20 cellular contexts compared by ENCODE assay signal in genomic region chr1:100141192-100141591, GRCh38. TPM values are rescaled to one million over a fixed set of nuclear protein-coding genes. Genes with fewer than 3 reads are reported as not detected.
DNase-seq lines count a peak whose midpoint lies in the region; ATAC-seq and TF ChIP-seq lines count a peak whose summit lies in the region.
"Had no signal": no experiment of that assay in that cellular context is flagged by ENCODE, and none has a peak within 500 bp of the region (broad histone marks: within the 10 kb centered on the region; RNA-seq: fewer than 3 reads in every experiment).

No MANE protein-coding gene starts in this region.

- peaks cover 3% of the 10 kb centered on the region for H3K4me1 Mint-ChIP-seq in activated CD4-positive, alpha-beta T cell treated with anti-CD3 and anti-CD28 coated beads for 36 hours
- H3K4me1 Mint-ChIP-seq in CD4-positive, alpha-beta T cell (ENCODE audit: low read depth) = peaks cover 18% of the 10 kb centered on the region
- H3K4me1 Mint-ChIP-seq in memory B cell = peaks cover 8% of the 10 kb centered on the region
- H3K4me1 Mint-ChIP-seq in stimulated activated memory B cell treated with anti-CD40 and anti-IgM and Interleukin-4, amounts not matched to agents 10 μg/mL and 1 μg/mL and 100 μg/mL, for 72 hours = no peaks in the 10 kb centered on the region
- H3K4me1 Mint-ChIP-seq: B cell had no signal

- no peaks in the 10 kb centered on the region for H3K27me3 Mint-ChIP-seq in activated CD4-positive, alpha-beta T cell treated with anti-CD3 and anti-CD28 coated beads for 36 hours
- H3K27me3 Mint-ChIP-seq in CD4-positive, alpha-beta T cell = no peaks in the 10 kb centered on the region
- no peaks in the 10 kb centered on the region for H3K27me3 Mint-ChIP-seq in memory B cell
- H3K27me3 Mint-ChIP-seq in stimulated activated memory B cell treated with anti-CD40 and anti-IgM and Interleukin-4, amounts not matched to agents 10 μg/mL and 1 μg/mL and 100 μg/mL, for 72 hours = no peaks in the 10 kb centered on the region
- H3K27me3 Mint-ChIP-seq: B cell; CD4-positive, alpha-beta memory T cell; CD8-positive, alpha-beta memory T cell had no signal

- H3K27me3 ChIP-seq in CD4-positive, alpha-beta T cell (ENCODE audit: control insufficient read depth, insufficient read depth, low read length) = no peaks in the 10 kb centered on the region
- H3K27me3 ChIP-seq: BLaER1 treated with 17β-estradiol and CSF1 and Interleukin-3, amounts not matched to agents 10 nM and 100 nM had no signal

- no peak for DNase-seq in activated CD4-positive, alpha-beta T cell treated with anti-CD3 and anti-CD28 coated beads for 36 hours
- DNase-seq in activated CD4-positive, alpha-beta T cell treated with anti-CD3 and anti-CD28 coated beads for 1 hour = no peak
- DNase-seq in CD4-positive, alpha-beta T cell = no peak
- no peak for DNase-seq in memory B cell (ENCODE audit: low spot score in 2 of 2)
- no peak for DNase-seq in COLO829 (ENCODE audit: low spot score)
- no peak for DNase-seq in nucleus accumbens (lab: John Stamatoyannopoulos, UW)
- DNase-seq: AML-193; Caco-2; Calu3; CD4-positive, alpha-beta memory T cell; CD8-positive, alpha-beta memory T cell; DMS79 treated with DMSO at 0.1 percent for 48 hours; GF-D8 had no signal

- CTCF ChIA-PET in activated CD4-positive, alpha-beta T cell treated with anti-CD3 and anti-CD28 coated beads for 36 hours (lab: Charles Lee) = no interaction called here
- CTCF ChIA-PET in CD4-positive, alpha-beta T cell (lab: Charles Lee) = no interaction called here

- no peak overlapping the region for H3K27ac ChIP-seq in CD4-positive, alpha-beta T cell (ENCODE audit: low read depth, low read length)
- H3K27ac ChIP-seq: 22Rv1; A549; BLaER1 treated with 17β-estradiol and CSF1 and Interleukin-3, amounts not matched to agents 10 nM and 100 nM; C4-2B had no signal

- POLR2A ChIA-PET in activated CD4-positive, alpha-beta T cell treated with anti-CD3 and anti-CD28 coated beads for 36 hours (lab: Charles Lee) = no interaction called here
- POLR2A ChIA-PET in CD4-positive, alpha-beta T cell (lab: Charles Lee) = no interaction called here

- peak overlapping the region; percentile 32 for H3K27ac Mint-ChIP-seq in activated CD4-positive, alpha-beta T cell treated with anti-CD3 and anti-CD28 coated beads for 36 hours
- H3K27ac Mint-ChIP-seq in CD4-positive, alpha-beta T cell = peak overlapping the region; percentile 39
- H3K27ac Mint-ChIP-seq in memory B cell = peak overlapping the region; percentile 60
- H3K27ac Mint-ChIP-seq in stimulated activated memory B cell treated with anti-CD40 and anti-IgM and Interleukin-4, amounts not matched to agents 10 μg/mL and 1 μg/mL and 100 μg/mL, for 72 hours = peak overlapping the region; percentile 15
- H3K27ac Mint-ChIP-seq: B cell had no signal

- no peaks in the 10 kb centered on the region for H3K9me3 Mint-ChIP-seq in activated CD4-positive, alpha-beta T cell treated with anti-CD3 and anti-CD28 coated beads for 36 hours (ENCODE audit: low read depth)
- H3K9me3 Mint-ChIP-seq in CD4-positive, alpha-beta T cell = no peaks in the 10 kb centered on the region
- H3K9me3 Mint-ChIP-seq in memory B cell = no peaks in the 10 kb centered on the region
- H3K9me3 Mint-ChIP-seq in stimulated activated memory B cell treated with anti-CD40 and anti-IgM and Interleukin-4, amounts not matched to agents 10 μg/mL and 1 μg/mL and 100 μg/mL, for 72 hours = no peaks in the 10 kb centered on the region
- H3K9me3 Mint-ChIP-seq: CD8-positive, alpha-beta memory T cell had no signal

- no peaks in the 10 kb centered on the region for H3K9me3 ChIP-seq in CD4-positive, alpha-beta T cell (ENCODE audit: control insufficient read depth, low read length)
- H3K9me3 ChIP-seq: A549; BLaER1 treated with 17β-estradiol and CSF1 and Interleukin-3, amounts not matched to agents 10 nM and 100 nM; Caco-2 had no signal

- intact Hi-C loops in activated CD4-positive, alpha-beta T cell treated with anti-CD3 and anti-CD28 coated beads for 36 hours (cut with DNase I, micrococcal nuclease) = no loop called here
- intact Hi-C loops in CD4-positive, alpha-beta T cell (cut with DNase I, micrococcal nuclease) = no loop called here

- no peak for TF ChIP-seq CTCF in CD4-positive, alpha-beta T cell (IDR thresholded peaks at IDR 0.05)

- no peak overlapping the region for H3K4me3 Mint-ChIP-seq in activated CD4-positive, alpha-beta T cell treated with anti-CD3 and anti-CD28 coated beads for 36 hours
- no peak overlapping the region for H3K4me3 Mint-ChIP-seq in CD4-positive, alpha-beta T cell
- H3K4me3 Mint-ChIP-seq in memory B cell = no peak overlapping the region
- no peak overlapping the region for H3K4me3 Mint-ChIP-seq in stimulated activated memory B cell treated with anti-CD40 and anti-IgM and Interleukin-4, amounts not matched to agents 10 μg/mL and 1 μg/mL and 100 μg/mL, for 72 hours
- H3K4me3 Mint-ChIP-seq: B cell; CD4-positive, alpha-beta memory T cell; CD8-positive, alpha-beta memory T cell had no signal

- no peak for ATAC-seq in activated CD4-positive, alpha-beta T cell treated with anti-CD3 and anti-CD28 coated beads for 36 hours
- ATAC-seq in CD4-positive, alpha-beta T cell (ENCODE audit: poor library complexity) = no peak
- no peak for ATAC-seq in memory B cell (ENCODE audit: low read depth)
- ATAC-seq in stimulated activated memory B cell treated with anti-CD40 and anti-IgM and Interleukin-4, amounts not matched to agents 10 μg/mL and 1 μg/mL and 100 μg/mL, for 72 hours = no peak
- ATAC-seq: A549 had no signal

- H3K36me3 Mint-ChIP-seq in activated CD4-positive, alpha-beta T cell treated with anti-CD3 and anti-CD28 coated beads for 36 hours (ENCODE audit: low read depth) = peaks cover 42% of the 10 kb centered on the region
- peaks cover 93% of the 10 kb centered on the region for H3K36me3 Mint-ChIP-seq in CD4-positive, alpha-beta T cell (ENCODE audit: low read depth)
- H3K36me3 Mint-ChIP-seq in memory B cell = peaks cover 37% of the 10 kb centered on the region
- peaks cover 67% of the 10 kb centered on the region for H3K36me3 Mint-ChIP-seq in stimulated activated memory B cell treated with anti-CD40 and anti-IgM and Interleukin-4, amounts not matched to agents 10 μg/mL and 1 μg/mL and 100 μg/mL, for 72 hours

RNA-seq across cellular contexts. Expression of gene TRMT13, which starts 8.2 kb away (rescaled TPM):
- 10 to 100 TPM; 19.0 to 20.2 TPM for total RNA-seq in activated CD4-positive, alpha-beta T cell treated with anti-CD3 and anti-CD28 coated beads for 36 hours
- 1 to 10 TPM; 6.3 to 6.9 TPM for total RNA-seq in CD4-positive, alpha-beta T cell

RNA-seq across cellular contexts. Expression of gene SASS6, which starts 8.5 kb away (rescaled TPM):
- 10 to 100 TPM; 14.2 to 17.4 TPM for total RNA-seq in activated CD4-positive, alpha-beta T cell treated with anti-CD3 and anti-CD28 coated beads for 36 hours
- 1 to 10 TPM; 1.7 to 1.8 TPM for total RNA-seq in CD4-positive, alpha-beta T cell

RNA-seq across cellular contexts. Expression of gene LRRC39, which starts 36.9 kb away (rescaled TPM):
- total RNA-seq in activated CD4-positive, alpha-beta T cell treated with anti-CD3 and anti-CD28 coated beads for 36 hours = under 1 TPM; 0.32 to 0.51 TPM
- total RNA-seq in CD4-positive, alpha-beta T cell = 1 to 10 TPM; 1.3 to 1.4 TPM
- total RNA-seq: A172, Caco-2 had no signal

Comparison
In these comparisons a context has a peak if more than half of its experiments do, and no peak if none do; other contexts are left out.
1. RNA of gene SASS6, which starts 8.5 kb away (total RNA-seq): 14.2 to 17.4 TPM in activated CD4-positive, alpha-beta T cell treated with anti-CD3 and anti-CD28 coated beads for 36 hours; 1.7 to 1.8 TPM in CD4-positive, alpha-beta T cell; every median in the first group is over 4 times any median in the second.
2. Peak in every context shown above with its lines, with median percentiles within 50 percentile points of each other: H3K27ac Mint-ChIP-seq.